1 cellular context compared by ENCODE assay signal in the genomic region with DNA sequence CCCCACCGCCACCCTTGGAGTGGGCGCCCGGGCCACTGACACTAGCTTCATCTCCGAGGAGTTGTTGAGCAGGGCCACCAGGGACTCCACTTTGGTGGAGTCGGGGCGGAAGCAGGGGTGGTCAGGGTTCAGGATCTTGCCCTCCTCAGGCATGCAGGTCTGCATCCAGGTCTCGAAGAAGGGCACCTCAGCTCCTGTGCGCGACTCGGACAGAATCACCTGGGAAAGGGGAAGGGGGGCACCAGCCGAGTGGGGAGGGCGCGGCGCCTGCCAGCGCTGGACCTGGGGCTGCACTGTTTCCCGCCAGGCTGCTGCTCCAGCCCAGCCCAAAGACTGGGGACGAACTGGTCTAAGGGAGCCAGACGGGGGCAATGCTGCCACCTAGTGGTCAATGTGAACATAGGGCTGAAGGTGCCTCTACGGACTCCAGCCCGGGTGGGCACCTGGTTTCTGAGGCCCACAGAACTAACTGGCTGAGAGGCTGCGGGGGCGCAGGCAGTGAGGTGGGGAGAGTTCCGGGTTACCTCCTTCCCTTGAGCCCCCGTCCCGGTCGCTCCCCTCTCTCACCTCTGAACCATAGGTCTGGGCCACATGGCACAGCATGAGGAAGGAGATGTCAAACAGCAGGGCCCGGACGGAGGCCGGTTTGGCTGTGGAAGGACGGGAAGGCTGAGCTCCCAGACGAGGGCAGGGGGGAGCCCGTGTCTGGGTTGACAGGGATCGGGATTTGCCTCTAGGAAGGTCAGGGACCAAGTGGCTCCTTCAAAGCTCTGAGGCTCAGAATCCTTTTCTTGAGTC.
TF ChIP-seq lines count a peak whose summit lies in the region.

No MANE protein-coding gene starts in this region.

TF ChIP-seq in HepG2, 621 proteins besides CTCF, POLR2A, EP300 and RAD21 (continued from another document and continues in another):
- TF ChIP-seq MAX (IDR thresholded peaks at IDR 0.05) (peak; percentile 29; the same call in 1 of the 2 replicates), NR3C1 (CRISPR knock-in tag; IDR thresholded peaks at IDR 0.05) (no peak), ZSCAN21 (CRISPR knock-in tag; IDR thresholded peaks at IDR 0.05; ENCODE audit: borderline replicate concordance) (0 out of 2 replicates have a peak, but pooled peaks have one; percentile 51), SKI (IDR thresholded peaks at IDR 0.05; ENCODE audit: partially characterized antibody) (peak; percentile 37), ZNF292 (CRISPR knock-in tag; IDR thresholded peaks at IDR 0.05; ENCODE audit: borderline replicate concordance, low read depth) (no peak), ZNF234 (CRISPR knock-in tag; conservative IDR thresholded peaks at IDR 0.05) (no peak), ZNF883 (CRISPR knock-in tag; IDR thresholded peaks at IDR 0.05; ENCODE audit: not compliant biosample characterization) (peak; percentile 69), TFDP2 (CRISPR knock-in tag; IDR thresholded peaks at IDR 0.05) (peak; percentile 51; the same call in 1 of the 2 replicates), KDM5A (IDR thresholded peaks at IDR 0.05; ENCODE audit: borderline replicate concordance, low read length) (no peak), ZNF136 (CRISPR knock-in tag; IDR thresholded peaks at IDR 0.05; ENCODE audit: low read depth) (no peak), ZXDC (CRISPR knock-in tag; IDR thresholded peaks at IDR 0.05) (no peak), SOX13 (IDR thresholded peaks at IDR 0.05) (no peak), SOX13 (CRISPR knock-in tag; conservative IDR thresholded peaks at IDR 0.05 in 1 of 2, IDR thresholded peaks at IDR 0.05 in 1 of 2) (no peak), ZNF512 (CRISPR knock-in tag; IDR thresholded peaks at IDR 0.05) (no peak), ZNF7 (CRISPR knock-in tag; IDR thresholded peaks at IDR 0.05) (no peak), ARID3A (IDR thresholded peaks at IDR 0.05; ENCODE audit: low read depth, low read length) (no peak), MLXIP (CRISPR knock-in tag; IDR thresholded peaks at IDR 0.05; ENCODE audit: borderline replicate concordance) (no peak), ZBTB33 (CRISPR knock-in tag; IDR thresholded peaks at IDR 0.05) (peak; percentile 92), ZNF530 (CRISPR knock-in tag; IDR thresholded peaks at IDR 0.05; ENCODE audit: low read depth) (no peak), SOX6 (IDR thresholded peaks at IDR 0.05) (no peak), SOX6 (CRISPR knock-in tag; IDR thresholded peaks at IDR 0.05) (peak; percentile 49; the same call in 1 of the 2 replicates), REPIN1 (CRISPR knock-in tag; IDR thresholded peaks at IDR 0.05; ENCODE audit: borderline replicate concordance, low read depth) (peak; percentile 68; the same call in 1 of the 2 replicates), ESRRA (CRISPR knock-in tag; IDR thresholded peaks at IDR 0.05; ENCODE audit: low read depth) (no peak; the same call in 1 of the 2 replicates), ZNF580 (CRISPR knock-in tag; IDR thresholded peaks at IDR 0.05; ENCODE audit: borderline replicate concordance, low read depth) (peak; percentile 57; the same call in 1 of the 2 replicates), THAP11 (CRISPR knock-in tag; IDR thresholded peaks at IDR 0.05) (peak; percentile 33; the same call in 1 of the 2 replicates), ERF (CRISPR knock-in tag; IDR thresholded peaks at IDR 0.05) (no peak), AGO2 (optimal IDR thresholded peaks at IDR 0.05; ENCODE audit: low read depth, low read length) (peak; percentile 58), ZFP91 (CRISPR knock-in tag; IDR thresholded peaks at IDR 0.05; ENCODE audit: borderline replicate concordance) (peak; percentile 60; the same call in 1 of the 2 replicates)
- TF ChIP-seq, protein P1, sequence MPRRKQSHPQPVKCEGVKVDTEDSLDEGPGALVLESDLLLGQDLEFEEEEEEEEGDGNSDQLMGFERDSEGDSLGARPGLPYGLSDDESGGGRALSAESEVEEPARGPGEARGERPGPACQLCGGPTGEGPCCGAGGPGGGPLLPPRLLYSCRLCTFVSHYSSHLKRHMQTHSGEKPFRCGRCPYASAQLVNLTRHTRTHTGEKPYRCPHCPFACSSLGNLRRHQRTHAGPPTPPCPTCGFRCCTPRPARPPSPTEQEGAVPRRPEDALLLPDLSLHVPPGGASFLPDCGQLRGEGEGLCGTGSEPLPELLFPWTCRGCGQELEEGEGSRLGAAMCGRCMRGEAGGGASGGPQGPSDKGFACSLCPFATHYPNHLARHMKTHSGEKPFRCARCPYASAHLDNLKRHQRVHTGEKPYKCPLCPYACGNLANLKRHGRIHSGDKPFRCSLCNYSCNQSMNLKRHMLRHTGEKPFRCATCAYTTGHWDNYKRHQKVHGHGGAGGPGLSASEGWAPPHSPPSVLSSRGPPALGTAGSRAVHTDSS (CRISPR knock-in tag; conservative IDR thresholded peaks at IDR 0.05), result no peak
- TF ChIP-seq, protein P2, sequence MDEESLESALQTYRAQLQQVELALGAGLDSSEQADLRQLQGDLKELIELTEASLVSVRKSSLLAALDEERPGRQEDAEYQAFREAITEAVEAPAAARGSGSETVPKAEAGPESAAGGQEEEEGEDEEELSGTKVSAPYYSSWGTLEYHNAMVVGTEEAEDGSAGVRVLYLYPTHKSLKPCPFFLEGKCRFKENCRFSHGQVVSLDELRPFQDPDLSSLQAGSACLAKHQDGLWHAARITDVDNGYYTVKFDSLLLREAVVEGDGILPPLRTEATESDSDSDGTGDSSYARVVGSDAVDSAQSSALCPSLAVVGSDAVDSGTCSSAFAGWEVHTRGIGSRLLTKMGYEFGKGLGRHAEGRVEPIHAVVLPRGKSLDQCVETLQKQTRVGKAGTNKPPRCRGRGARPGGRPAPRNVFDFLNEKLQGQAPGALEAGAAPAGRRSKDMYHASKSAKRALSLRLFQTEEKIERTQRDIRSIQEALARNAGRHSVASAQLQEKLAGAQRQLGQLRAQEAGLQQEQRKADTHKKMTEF (CRISPR knock-in tag; IDR thresholded peaks at IDR 0.05), result 0 out of 2 replicates have a peak, but pooled peaks have one; percentile 47
- TF ChIP-seq, protein P3, sequence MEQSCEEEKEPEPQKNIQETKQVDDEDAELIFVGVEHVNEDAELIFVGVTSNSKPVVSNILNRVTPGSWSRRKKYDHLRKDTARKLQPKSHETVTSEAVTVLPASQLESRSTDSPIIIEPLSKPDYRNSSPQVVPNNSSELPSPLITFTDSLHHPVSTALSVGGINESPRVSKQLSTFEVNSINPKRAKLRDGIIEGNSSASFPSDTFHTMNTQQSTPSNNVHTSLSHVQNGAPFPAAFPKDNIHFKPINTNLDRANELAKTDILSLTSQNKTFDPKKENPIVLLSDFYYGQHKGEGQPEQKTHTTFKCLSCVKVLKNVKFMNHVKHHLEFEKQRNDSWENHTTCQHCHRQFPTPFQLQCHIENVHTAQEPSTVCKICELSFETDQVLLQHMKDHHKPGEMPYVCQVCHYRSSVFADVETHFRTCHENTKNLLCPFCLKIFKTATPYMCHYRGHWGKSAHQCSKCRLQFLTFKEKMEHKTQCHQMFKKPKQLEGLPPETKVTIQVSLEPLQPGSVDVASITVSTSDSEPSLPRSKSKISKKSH (CRISPR knock-in tag; IDR thresholded peaks at IDR 0.05; ENCODE audit: borderline replicate concordance), result 0 out of 2 replicates have a peak, but pooled peaks have one; percentile 50
